In genomic region chr6:108735310-108735990, GRCh38 we compare ENCODE assay signal across 21 cellular contexts.
DNase-seq lines count a peak whose midpoint lies in the region; ATAC-seq, FAIRE-seq and TF ChIP-seq lines count a peak whose summit lies in the region.
"Had no signal": no experiment of that assay in that cellular context is flagged by ENCODE, and none has a peak within 500 bp of the region (broad histone marks: within the 10 kb centered on the region; RNA-seq: fewer than 3 reads in every experiment).

No MANE protein-coding gene starts in this region.

- H3K4me3 ChIP-seq in mammary epithelial cell (replicated peaks in 1 of 3; ENCODE audit: insufficient read depth in 1 of 3, low read depth in 2 of 3, low read length in 3 of 3) (no peak overlapping the region), keratinocyte (ENCODE audit: control insufficient read depth in 2 of 3, extremely low read depth in 1 of 3, insufficient read depth in 2 of 3, low read depth in 1 of 3, low read length in 3 of 3) (no peak overlapping the region), pancreas (no peak overlapping the region)
- H3K4me3 ChIP-seq: adrenal gland, HAP-1, SJCRH30 had no signal

- CTCF ChIA-PET in mammary epithelial cell (lab: Charles Lee; ENCODE audit: low non-redundant PET) = no interaction called here

- H4K20me1 ChIP-seq in mammary epithelial cell (ENCODE audit: insufficient read depth, low read length) (no peaks in the 10 kb centered on the region), keratinocyte (ENCODE audit: control insufficient read depth, extremely low read depth, insufficient read depth, low read length) (no peaks in the 10 kb centered on the region)

- TF ChIP-seq CTCF in mammary epithelial cell (conservative IDR thresholded peaks at IDR 0.05 in 1 of 2, IDR thresholded peaks at IDR 0.05 in 1 of 2; ENCODE audit: extremely low read depth in 1 of 2, insufficient read depth in 1 of 2, low read depth in 1 of 2, low read length in 2 of 2) = no peak
- no peak for TF ChIP-seq CTCF in keratinocyte (optimal IDR thresholded peaks at IDR 0.05 in 1 of 3, IDR thresholded peaks at IDR 0.05 in 1 of 3, conservative IDR thresholded peaks at IDR 0.05 in 1 of 3; ENCODE audit: extremely low read depth in 1 of 3, insufficient read depth in 2 of 3, low read length in 3 of 3)
- no peak for TF ChIP-seq CTCF in pancreas (IDR thresholded peaks at IDR 0.05)

- in situ Hi-C loops in mammary epithelial cell (cut with MboI; ENCODE audit: low sequenced_read_pairs in 2 of 2) = no loop called here

- ATAC-seq in HG03439 (IDR thresholded peaks at IDR 0.05; ENCODE audit: unreplicated experiment) (no peak), HG03045 (IDR thresholded peaks at IDR 0.05; ENCODE audit: unreplicated experiment) (no peak), GM18873 (IDR thresholded peaks at IDR 0.05; ENCODE audit: low FRiP score, unreplicated experiment) (no peak), pancreas (no peak)
- ATAC-seq: activated CD8-positive, alpha-beta T cell treated with anti-CD3 and anti-CD28 coated beads, Interleukin-2, amount 10 ng/mL, durations not matched to agents 7 days and 5 days; activated T-cell treated with anti-CD3 and anti-CD28 coated beads, Interleukin-2, amount 50 U/mL, for 72 hours had no signal

- H3K9me1 ChIP-seq in keratinocyte (ENCODE audit: control insufficient read depth, extremely low read depth, insufficient read depth, low read length) = peaks cover 4% of the 10 kb centered on the region

- intact Hi-C loops in mammary epithelial cell (cut with micrococcal nuclease) (no loop called here), pancreas (cut with DNase I) (no loop called here)

- H3K27ac ChIP-seq in mammary epithelial cell (ENCODE audit: insufficient read depth, low read depth, low read length) = no peak overlapping the region
- H3K27ac ChIP-seq in keratinocyte (ENCODE audit: control insufficient read depth, insufficient read depth, low read length) = peak overlapping the region; percentile 50
- H3K27ac ChIP-seq in pancreas = no peak overlapping the region
- H3K27ac ChIP-seq: adrenal gland, brain microvascular endothelial cell, HL-60, neutrophil, SJCRH30 had no signal

- 100% methylated on average over 2 of the region's 2 CpGs for WGBS in mammary epithelial cell (ENCODE audit: low coverage, missing lambda C conversion rate)
- WGBS in pancreas, 2 donors = 91% methylated on average over 2 of the region's 2 CpGs

- H2AFZ ChIP-seq in mammary epithelial cell (ENCODE audit: low read depth, low read length) (no peak overlapping the region), keratinocyte (ENCODE audit: control insufficient read depth, low read length) (peak overlapping the region; percentile 82)

- no peak overlapping the region for H3K9ac ChIP-seq in mammary epithelial cell (ENCODE audit: insufficient read depth, low read length)
- H3K9ac ChIP-seq in keratinocyte (ENCODE audit: control insufficient read depth, extremely low read depth, insufficient read depth, low read length) = peak overlapping the region; percentile 36

- no peak overlapping the region for H3K4me2 ChIP-seq in mammary epithelial cell (ENCODE audit: insufficient read depth, low read depth, low read length)
- peak overlapping the region; percentile 65 for H3K4me2 ChIP-seq in keratinocyte (ENCODE audit: control insufficient read depth, extremely low read depth, insufficient read depth, low read depth, low read length)

- H3K27me3 ChIP-seq in mammary epithelial cell (ENCODE audit: insufficient read depth, low read length) (no peaks in the 10 kb centered on the region), keratinocyte (ENCODE audit: control insufficient read depth, extremely low read depth, insufficient read depth, low read length) (no peaks in the 10 kb centered on the region), pancreas (no peaks in the 10 kb centered on the region)
- H3K27me3 ChIP-seq: brain microvascular endothelial cell, neutrophil, SJCRH30 had no signal

- DNase-seq in A172 (ENCODE audit: low spot score) = peak; percentile 29
- peak; percentile 63 for DNase-seq in LoVo (ENCODE audit: low spot score)
- DNase-seq in mammary epithelial cell = peak; percentile 72
- DNase-seq in keratinocyte (ENCODE audit: low read depth, low spot score) = no peak
- DNase-seq in pancreas = no peak
- DNase-seq: 8988T; activated CD8-positive, alpha-beta T cell treated with anti-CD3 and anti-CD28 coated beads, Interleukin-2, amount 10 ng/mL, durations not matched to agents 7 days and 5 days; activated naive CD4-positive, alpha-beta T cell treated with Interleukin-2 at 50 U/mL for 16 hours; activated T-cell treated with anti-CD3 and anti-CD28 coated beads, Interleukin-2, amount 50 U/mL, for 72 hours; brain microvascular endothelial cell; DMS79 treated with DMSO at 0.1 percent for 48 hours; NCI-H2081 treated with DMSO at 0.1 percent for 48 hours; NCI-H446; SJCRH30 had no signal

- no peaks in the 10 kb centered on the region for H3K79me2 ChIP-seq in mammary epithelial cell (ENCODE audit: insufficient read depth, low read length)
- H3K79me2 ChIP-seq in keratinocyte (ENCODE audit: control insufficient read depth, insufficient read depth, low read length) = no peaks in the 10 kb centered on the region

- H3K36me3 ChIP-seq in mammary epithelial cell (ENCODE audit: insufficient read depth, low read length) (no peaks in the 10 kb centered on the region), keratinocyte (ENCODE audit: control insufficient read depth in 2 of 2, extremely low read depth in 1 of 2, insufficient read depth in 2 of 2, low read length in 2 of 2) (no peaks in the 10 kb centered on the region), pancreas (no peaks in the 10 kb centered on the region)
- H3K36me3 ChIP-seq: adrenal gland, brain microvascular endothelial cell, HAP-1, neutrophil, SJCRH30 had no signal

- dilution Hi-C loops in mammary epithelial cell (cut with HindIII; ENCODE audit: low sequenced_read_pairs) (no loop called here), keratinocyte (cut with MboI; ENCODE audit: extremely low pct_ligation_motif_present, low sequenced_read_pairs) (no loop called here)

- no TSS peak for BruUV-seq in mammary epithelial cell (replicated peaks; lab: Mats Ljungman, UMichigan)

- no peak for FAIRE-seq in keratinocyte (lab: Jason Lieb, UNC)
- FAIRE-seq in pancreas (lab: Jason Lieb, UNC) = no peak

- H3K4me1 ChIP-seq in mammary epithelial cell (ENCODE audit: insufficient read depth, low read length) = peaks cover 64% of the 10 kb centered on the region
- H3K4me1 ChIP-seq in keratinocyte (ENCODE audit: control insufficient read depth, extremely low read depth, insufficient read depth, low read length) = peaks cover 60% of the 10 kb centered on the region
- peaks cover 3 to 16% (median 13%) of the 10 kb centered on the region in 3 donors for H3K4me1 ChIP-seq in pancreas
- H3K4me1 ChIP-seq: adrenal gland had no signal

- H3K9me3 ChIP-seq in mammary epithelial cell (replicated peaks; ENCODE audit: insufficient read depth, low read length) (no peaks in the 10 kb centered on the region), keratinocyte (ENCODE audit: control insufficient read depth, low read depth, low read length) (no peaks in the 10 kb centered on the region), pancreas (no peaks in the 10 kb centered on the region)
- H3K9me3 ChIP-seq: adrenal gland, HAP-1, neutrophil, SJCRH30 had no signal

Comparison
In these comparisons a context has a peak if more than half of its experiments do, and no peak if none do; other contexts are left out.
1. DNase-seq: peak in A172 (single experiment), LoVo (single experiment) and mammary epithelial cell (single experiment); none in keratinocyte (single experiment) and pancreas (0 of 6).